In genomic region chr16:57802635-57803412, GRCh38 we compare ENCODE assay signal across 1 cellular context.
TF ChIP-seq lines count a peak whose summit lies in the region.

No MANE protein-coding gene starts in this region.

TF ChIP-seq in HepG2, 621 proteins besides CTCF, POLR2A, EP300 and RAD21 (continued from another document and continues in another):
- TF ChIP-seq ZBTB40 (IDR thresholded peaks at IDR 0.05), result no peak
- TF ChIP-seq ZBTB40 (CRISPR knock-in tag; IDR thresholded peaks at IDR 0.05), result peak; percentile 89
- TF ChIP-seq MEF2D (CRISPR knock-in tag; IDR thresholded peaks at IDR 0.05), result peak; percentile 66; the same call in 1 of the 2 replicates
- 0 out of 2 replicates have a peak, but pooled peaks have one; percentile 66 for TF ChIP-seq TRIM24 (CRISPR knock-in tag; IDR thresholded peaks at IDR 0.05)
- peak; percentile 95; the same call in 1 of the 2 replicates for TF ChIP-seq ZNF446 (CRISPR knock-in tag; IDR thresholded peaks at IDR 0.05)
- TF ChIP-seq ZC3H4 (CRISPR knock-in tag; IDR thresholded peaks at IDR 0.05; ENCODE audit: borderline replicate concordance), result peak; percentile 83; the same call in 1 of the 2 replicates
- no peak for TF ChIP-seq PAWR (CRISPR knock-in tag; IDR thresholded peaks at IDR 0.05; ENCODE audit: borderline replicate concordance)
- TF ChIP-seq FOSL2 (CRISPR knock-in tag; IDR thresholded peaks at IDR 0.05), result peak; percentile 40
- TF ChIP-seq DMTF1 (CRISPR knock-in tag; IDR thresholded peaks at IDR 0.05), result 0 out of 2 replicates have a peak, but pooled peaks have one; percentile 47
- TF ChIP-seq ZNF225 (CRISPR knock-in tag; IDR thresholded peaks at IDR 0.05), result peak; percentile 96
- TF ChIP-seq ZSCAN22 (CRISPR knock-in tag; IDR thresholded peaks at IDR 0.05), result peak; percentile 74; the same call in 1 of the 2 replicates
- TF ChIP-seq HNF4G (IDR thresholded peaks at IDR 0.05; ENCODE audit: borderline replicate concordance, low read depth, low read length), result no peak
- TF ChIP-seq HNF4G (CRISPR knock-in tag; IDR thresholded peaks at IDR 0.05; ENCODE audit: borderline replicate concordance, low read depth), result peak; percentile 69
- TF ChIP-seq ATF6 (CRISPR knock-in tag; conservative IDR thresholded peaks at IDR 0.05), result no peak
- TF ChIP-seq FOXM1 (CRISPR knock-in tag; IDR thresholded peaks at IDR 0.05), result no peak
- TF ChIP-seq ZNF615 (CRISPR knock-in tag; IDR thresholded peaks at IDR 0.05; ENCODE audit: borderline replicate concordance), result no peak
- TF ChIP-seq ZBTB3 (CRISPR knock-in tag; IDR thresholded peaks at IDR 0.05; ENCODE audit: borderline replicate concordance, low read depth), result peak; percentile 73; the same call in 1 of the 2 replicates
- peak; percentile 66 for TF ChIP-seq DBP (CRISPR knock-in tag; IDR thresholded peaks at IDR 0.05; ENCODE audit: not compliant biosample characterization)
- TF ChIP-seq JUNB (CRISPR knock-in tag; IDR thresholded peaks at IDR 0.05; ENCODE audit: borderline replicate concordance), result peak; percentile 89
- peak; percentile 33; the same call in 1 of the 2 replicates for TF ChIP-seq ZNF629 (CRISPR knock-in tag; conservative IDR thresholded peaks at IDR 0.05)
- no peak for TF ChIP-seq HNRNPUL1 (IDR thresholded peaks at IDR 0.05; ENCODE audit: low read depth, low read length)
- TF ChIP-seq ZNF782 (CRISPR knock-in tag; IDR thresholded peaks at IDR 0.05; ENCODE audit: borderline replicate concordance), result peak; percentile 79; the same call in 1 of the 2 replicates
- TF ChIP-seq KDM2A (CRISPR knock-in tag; IDR thresholded peaks at IDR 0.05; ENCODE audit: borderline replicate concordance, low read depth), result peak; percentile 58; the same call in 1 of the 2 replicates
- no peak for TF ChIP-seq ZNF644 (CRISPR knock-in tag; IDR thresholded peaks at IDR 0.05; ENCODE audit: low read depth)
- TF ChIP-seq CEBPG (CRISPR knock-in tag; IDR thresholded peaks at IDR 0.05), result no peak
- no peak for TF ChIP-seq ZKSCAN8 (CRISPR knock-in tag; IDR thresholded peaks at IDR 0.05; ENCODE audit: borderline replicate concordance)
- no peak; the same call in 1 of the 2 replicates for TF ChIP-seq GLMP (CRISPR knock-in tag; IDR thresholded peaks at IDR 0.05; ENCODE audit: borderline replicate concordance)
- TF ChIP-seq KMT2A (CRISPR knock-in tag; IDR thresholded peaks at IDR 0.05), result peak; percentile 67
- TF ChIP-seq NFATC3 (CRISPR knock-in tag; IDR thresholded peaks at IDR 0.05), result peak; percentile 84; the same call in 1 of the 2 replicates
- TF ChIP-seq IKZF5 (CRISPR knock-in tag; IDR thresholded peaks at IDR 0.05), result no peak; the same call in 1 of the 2 replicates
- peak; percentile 37; the same call in 1 of the 2 replicates for TF ChIP-seq KLF6 (CRISPR knock-in tag; IDR thresholded peaks at IDR 0.05)
- TF ChIP-seq ZNF609 (CRISPR knock-in tag; IDR thresholded peaks at IDR 0.05; ENCODE audit: borderline replicate concordance), result peak; percentile 62
- TF ChIP-seq ZNF713 (CRISPR knock-in tag; IDR thresholded peaks at IDR 0.05), result no peak; the same call in none of the 2 replicates
